Comparison of ENCODE assay signal across 1 cellular context in the genomic region with DNA sequence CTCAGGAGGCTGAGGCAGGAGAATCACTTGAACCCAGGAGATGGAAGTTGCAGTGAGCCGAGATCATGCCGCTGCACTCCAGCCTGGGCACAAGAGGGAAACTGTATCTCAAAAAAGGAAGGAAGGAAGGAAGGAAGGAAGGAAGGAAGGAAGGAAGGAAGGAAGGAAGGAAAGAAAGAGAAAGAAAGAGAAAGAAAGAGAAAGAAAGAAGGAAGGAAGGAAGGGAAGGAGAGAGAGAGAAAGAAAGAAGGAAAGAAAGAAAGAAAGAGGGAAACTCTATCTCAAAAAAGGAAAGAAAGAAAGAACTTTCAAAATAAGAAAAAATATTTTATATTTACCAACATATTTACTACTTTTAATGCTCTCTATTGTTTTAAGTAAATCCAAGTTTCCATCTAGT. TPM values are rescaled to one million over a fixed set of nuclear protein-coding genes. Genes with fewer than 3 reads are reported as not detected.
"Had no signal": no experiment of that assay in that cellular context is flagged by ENCODE, and none has a peak within 500 bp of the region (broad histone marks: within the 10 kb centered on the region; RNA-seq: fewer than 3 reads in every experiment).

No MANE protein-coding gene starts in this region.

RNA-seq across cellular contexts. Expression of gene CORO2B, which starts 47.4 kb away (rescaled TPM):
- total RNA-seq: HT-29 had no signal
